In genomic region chr12:108858399-108859074, GRCh38 we compare ENCODE assay signal across 8 cellular contexts. TPM values are rescaled to one million over a fixed set of nuclear protein-coding genes. Genes with fewer than 3 reads are reported as not detected.
DNase-seq lines count a peak whose midpoint lies in the region; ATAC-seq, FAIRE-seq and TF ChIP-seq lines count a peak whose summit lies in the region.

No MANE protein-coding gene starts in this region.

- ATAC-seq in HG02798 (IDR thresholded peaks at IDR 0.05; ENCODE audit: poor library complexity, unreplicated experiment), result no peak

- peak overlapping the region; percentile 66 to 94 for H3K4me2 ChIP-seq in H1 (ENCODE audit: insufficient read depth in 1 of 2, low read depth in 2 of 2, low read length in 2 of 2)

- peak overlapping the region; percentile 78; the same call in 1 of the 2 replicates for H2BK5ac ChIP-seq in H1 (ENCODE audit: low read depth, low read length)

- H3K27me3 Mint-ChIP-seq in Calu3 (ENCODE audit: unreplicated experiment) (no peaks in the 10 kb centered on the region), osteocyte (ENCODE audit: unreplicated experiment) (no peaks in the 10 kb centered on the region)

- H3K9me3 Mint-ChIP-seq in Calu3 (ENCODE audit: low read depth, unreplicated experiment) (peaks cover 2% of the 10 kb centered on the region), osteocyte (ENCODE audit: unreplicated experiment) (no peaks in the 10 kb centered on the region)

- TF ChIP-seq RAD21 in H1 (IDR thresholded peaks at IDR 0.05 in 1 of 2, conservative IDR thresholded peaks at IDR 0.05 in 1 of 2; ENCODE audit: low read depth in 2 of 2, low read length in 2 of 2), result no peak

- peaks cover 4 to 29% (median 18%) of the 10 kb centered on the region in 4 experiments for H3K4me1 ChIP-seq in H1 (replicated peaks in 1 of 4; ENCODE audit: control insufficient read depth in 3 of 4, insufficient read depth in 4 of 4, low read length in 3 of 4)

- no peak overlapping the region for H4K8ac ChIP-seq in H1 (ENCODE audit: extremely low read depth, insufficient read depth, low read length)

- peak overlapping the region; percentile 81 for H3K4me3 Mint-ChIP-seq in Calu3 (ENCODE audit: low read depth, unreplicated experiment)
- peak overlapping the region; percentile 76 for H3K4me3 Mint-ChIP-seq in osteocyte (ENCODE audit: unreplicated experiment)

- 0 out of 2 replicates have a peak overlapping the region, but pooled peaks have one; percentile 12 for H2AFZ ChIP-seq in H1 (ENCODE audit: low read length)

- no peak for TF ChIP-seq POLR2A in H1 (IDR thresholded peaks at IDR 0.05; ENCODE audit: control extremely low read depth in 1 of 2, low read depth in 2 of 2, low read length in 2 of 2)

- peaks cover 0 to 2% (median 0%) of the 10 kb centered on the region in 4 experiments; a peak in 3 of 7 replicates for H3K27me3 ChIP-seq in H1 (replicated peaks in 1 of 4; ENCODE audit: control insufficient read depth in 3 of 4, extremely low read depth in 1 of 4, insufficient read depth in 3 of 4, low read length in 3 of 4)

- 0 out of 2 replicates have a peak overlapping the region, but pooled peaks have one; percentile 88 for H2BK15ac ChIP-seq in H1 (ENCODE audit: low read length)

- 0 out of 8 replicates have a peak, but pooled peaks cover 0 to 3% (median 0%) of the 10 kb centered on the region in 4 experiments for H3K36me3 ChIP-seq in H1 (ENCODE audit: control insufficient read depth in 2 of 4, insufficient read depth in 4 of 4, low read length in 3 of 4)

- H3K36me3 Mint-ChIP-seq in Calu3 (ENCODE audit: insufficient read depth, unreplicated experiment) (peaks cover 40% of the 10 kb centered on the region), osteocyte (ENCODE audit: unreplicated experiment) (peaks cover 9% of the 10 kb centered on the region)

- peak overlapping the region; percentile 13; the same call in 1 of the 2 replicates for H2AK5ac ChIP-seq in H1 (ENCODE audit: low read depth, low read length)

- 0 out of 4 replicates have a peak, but pooled peaks cover 0 to 4% of the 10 kb centered on the region in 2 experiments for H3K9me3 ChIP-seq in H1 (ENCODE audit: insufficient read depth in 2 of 2, low read depth in 1 of 2, low read length in 1 of 2)

- peaks cover 2 to 6% of the 10 kb centered on the region in 2 experiments for H4K20me1 ChIP-seq in H1 (replicated peaks in 1 of 2; ENCODE audit: control insufficient read depth in 1 of 2, insufficient read depth in 2 of 2, low read length in 2 of 2)

- H2BK120ac ChIP-seq in H1 (replicated peaks; ENCODE audit: low read depth, low read length), result no peak overlapping the region

- TF ChIP-seq EP300 in H1 (IDR thresholded peaks at IDR 0.05; ENCODE audit: borderline replicate concordance in 1 of 2, low read depth in 2 of 2, low read length in 2 of 2), result no peak

- DNase-seq in Calu3, result no peak
- peak; percentile 72 for DNase-seq in NCI-H82 (lab: John Stamatoyannopoulos, UW)
- no peak for DNase-seq in H1 (ENCODE audit: low read depth in 1 of 2, low spot score in 2 of 2)
- DNase-seq in osteocyte (ENCODE audit: extremely low spot score, unreplicated experiment), result no peak
- no peak for DNase-seq in HK-2 (ENCODE audit: unreplicated experiment)
- DNase-seq in OCI-M1 (lab: John Stamatoyannopoulos, UW), result no peak
- DNase-seq in central memory CD4-positive, alpha-beta T cell, result no peak

- no peak overlapping the region for H4K5ac ChIP-seq in H1 (ENCODE audit: insufficient read length, low read depth, low read length)

- H3K18ac ChIP-seq in H1 (ENCODE audit: extremely low read depth, low read length), result peak overlapping the region; percentile 60

- no peak overlapping the region for H3K4ac ChIP-seq in H1 (replicated peaks; ENCODE audit: insufficient read length, low read depth, low read length)

- peak overlapping the region; percentile 16 to 67 (median 42); a peak in 6 of 8 replicates for H3K4me3 ChIP-seq in H1 (ENCODE audit: extremely low read depth in 1 of 4, insufficient read depth in 2 of 4, low read depth in 3 of 4, low read length in 4 of 4)

- intact Hi-C loops in Calu3 (cut with micrococcal nuclease; ENCODE audit: unreplicated experiment), result loop anchor here (5.0 kb wide), 1 partner anchor 126 kb away; the partner anchor contains the start of gene CORO1C

- no TSS peak for BruUV-seq in Calu3 (replicated peaks; lab: Mats Ljungman, UMichigan)

- H3K14ac ChIP-seq in H1 (ENCODE audit: insufficient read length), result no peak overlapping the region

- WGBS in H1 (ENCODE audit: extremely low coverage in 1 of 2, insufficient coverage in 1 of 2, insufficient read length in 1 of 2, insufficient replicate concordance in 2 of 2, low coverage in 1 of 2, low lambda C conversion rate in 2 of 2, missing lambda C conversion rate in 1 of 2), 2 experiments, result 25% methylated on average over 14 of the region's 16 CpGs; no CpG with 5 or more reads in 1 of the 2 experiments

- H4K91ac ChIP-seq in H1 (replicated peaks; ENCODE audit: insufficient read length, low read length), result peak overlapping the region; percentile 4

- CTCF ChIA-PET in Calu3 (lab: Charles Lee) (no interaction called here), H1 (lab: Charles Lee; ENCODE audit: partially characterized antibody) (interaction anchor here (1.0 to 2.6 kb wide), 7 partner anchors 12 to 211 kb away, joined by 3 to 9 read pairs (median 4); no protein-coding TSS in a partner anchor)

- H3K79me1 ChIP-seq in H1 (ENCODE audit: low read depth, low read length), result peaks cover 10% of the 10 kb centered on the region

- H3K27ac Mint-ChIP-seq in Calu3 (ENCODE audit: unreplicated experiment) (peak overlapping the region; percentile 50), osteocyte (ENCODE audit: unreplicated experiment) (peak overlapping the region; percentile 83)

- H3K79me2 ChIP-seq in H1 (ENCODE audit: control insufficient read depth in 1 of 2, insufficient read depth in 2 of 2, low read length in 2 of 2), result peaks cover 0 to 29% of the 10 kb centered on the region in 2 experiments; a peak in 2 of 4 replicates

- peak overlapping the region; percentile 10 for H3K56ac ChIP-seq in H1 (replicated peaks; ENCODE audit: insufficient read length, low read depth, low read length)

- H2BK20ac ChIP-seq in H1 (ENCODE audit: low read length), result 0 out of 2 replicates have a peak overlapping the region, but pooled peaks have one; percentile 21

- FAIRE-seq in H1 (lab: Jason Lieb, UNC), result no peak

- peak overlapping the region; percentile 94; the same call in 1 of the 2 replicates for H2BK12ac ChIP-seq in H1 (ENCODE audit: low read depth, low read length)

- TF ChIP-seq CTCF in Calu3 (IDR thresholded peaks at IDR 0.05; ENCODE audit: unreplicated experiment) (no peak), H1 (IDR thresholded peaks at IDR 0.05; ENCODE audit: control extremely low read depth in 1 of 3, insufficient read depth in 1 of 3, low read depth in 1 of 3, low read length in 3 of 3) (no peak), osteocyte (IDR thresholded peaks at IDR 0.05) (no peak)

- H3K4me1 Mint-ChIP-seq in Calu3 (ENCODE audit: low read depth, unreplicated experiment), result peaks cover 33% of the 10 kb centered on the region
- H3K4me1 Mint-ChIP-seq in osteocyte (ENCODE audit: unreplicated experiment), result peaks cover 46% of the 10 kb centered on the region

- H3K27ac ChIP-seq in H1 (ENCODE audit: low read depth, low read length), result no peak overlapping the region

- H3K9ac ChIP-seq in H1 (replicated peaks in 1 of 4; ENCODE audit: extremely low read depth in 1 of 4, low read depth in 3 of 4, low read length in 3 of 4), result peak overlapping the region in 3 of 4 experiments; percentile 2 to 33 (median 9); a peak in 2 of 7 replicates

- H3K23me2 ChIP-seq in H1 (ENCODE audit: low read depth, low read length), result peaks cover 14% of the 10 kb centered on the region

- no peak overlapping the region for H3K23ac ChIP-seq in H1 (ENCODE audit: insufficient read length)

- POLR2A ChIA-PET in H1 (lab: Charles Lee; ENCODE audit: partially characterized antibody), result interaction anchor here (0.8 to 3.6 kb wide), 11 partner anchors 9 to 224 kb away, joined by 3 to 10 read pairs (median 4); no protein-coding TSS in a partner anchor

TF ChIP-seq in H1, 55 proteins besides CTCF, POLR2A, EP300 and RAD21:
- TF ChIP-seq CEBPB (IDR thresholded peaks at IDR 0.05; ENCODE audit: low read depth, low read length) (peak; percentile 17; the same call in 1 of the 2 replicates), HDAC2 (IDR thresholded peaks at IDR 0.05; ENCODE audit: borderline replicate concordance in 1 of 2, low read depth in 2 of 2, low read length in 2 of 2) (peak in 1 of 2 experiments; percentile 71; a peak in 1 of 4 replicates), ASH2L (IDR thresholded peaks at IDR 0.05; ENCODE audit: low read length) (peak; percentile 67), POU5F1 (IDR thresholded peaks at IDR 0.05; ENCODE audit: low read depth, low read length) (no peak)
TF ChIP-seq in H1: peak in this region for 3.

RNA-seq across cellular contexts. Expression of gene SSH1, which starts 1.2 kb away (rescaled TPM):
- total RNA-seq in Calu3 (2022) (38.1 and 42.9 TPM in 2 replicates), osteocyte (96.9 and 109 TPM in 2 replicates)
- total RNA-seq in H1 (2021; fragmentation: NEBNext Ultra II Directional; extraction: Animal tissue kit (Norgen Biotek cat#: 25700)), result 17.0 and 17.9 TPM in 2 replicates
- 5.3 and 8.0 TPM in 2 replicates for polyA plus RNA-seq in H1 (2011; rRNA removed)
- polyA plus RNA-seq in H1 (2011; cell fraction: cytosol; rRNA removed), result 6.3 TPM
- 10.6 TPM for polyA plus RNA-seq in H1 (2011; cell fraction: nucleus; rRNA removed)
- 5.9 to 8.2 TPM (median 7.4 TPM) in 4 replicates for polyA plus RNA-seq in H1 (2012, experiment 1 of 2)
- 2.1 TPM for polyA plus RNA-seq in H1 (2012, experiment 2 of 2)
- 7.6 TPM for polyA plus RNA-seq in H1 (2013, experiment 1 of 2)
- 7.2 TPM for polyA plus RNA-seq in H1 (2013, experiment 2 of 2)
- polyA minus RNA-seq in H1 (2011; rRNA and poly(A)+ RNA removed), result 13.0 and 14.6 TPM in 2 replicates
- polyA minus RNA-seq in H1 (2011; cell fraction: cytosol; rRNA and poly(A)+ RNA removed), result 9.3 TPM
- polyA minus RNA-seq in H1 (2011; cell fraction: nucleus; rRNA and poly(A)+ RNA removed), result 11.7 TPM

RNA-seq across cellular contexts. Expression of gene DAO, which starts 21.4 kb away (rescaled TPM):
- not detected in 2 replicates for total RNA-seq in Calu3 (2022)
- total RNA-seq in H1 (2021; fragmentation: NEBNext Ultra II Directional; extraction: Animal tissue kit (Norgen Biotek cat#: 25700)), result not detected in 2 replicates
- polyA plus RNA-seq in H1 (2011; rRNA removed), result not detected in 2 replicates
- polyA plus RNA-seq in H1 (2011; cell fraction: cytosol; rRNA removed), result not detected
- not detected for polyA plus RNA-seq in H1 (2011; cell fraction: nucleus; rRNA removed)
- not detected in 4 replicates for polyA plus RNA-seq in H1 (2012, experiment 1 of 2)
- polyA plus RNA-seq in H1 (2012, experiment 2 of 2), result not detected
- polyA plus RNA-seq in H1 (2013, experiment 1 of 2), result not detected
- polyA plus RNA-seq in H1 (2013, experiment 2 of 2), result 0.04 TPM
- not detected in 2 replicates for polyA minus RNA-seq in H1 (2011; rRNA and poly(A)+ RNA removed)
- not detected for polyA minus RNA-seq in H1 (2011; cell fraction: cytosol; rRNA and poly(A)+ RNA removed)
- polyA minus RNA-seq in H1 (2011; cell fraction: nucleus; rRNA and poly(A)+ RNA removed), result not detected
- not detected in 2 replicates for total RNA-seq in osteocyte
